31 cellular contexts compared by ENCODE assay signal in genomic region chr2:66607152-66607551, GRCh38.
"Had no signal": no experiment of that assay in that cellular context is flagged by ENCODE, and none has a peak within 500 bp of the region (broad histone marks: within the 10 kb centered on the region; RNA-seq: fewer than 3 reads in every experiment).

No MANE protein-coding gene starts in this region.

- H3K27ac ChIP-seq: body of pancreas, coronary artery, dorsolateral prefrontal cortex, gastroesophageal sphincter, hepatocyte, left ventricle myocardium inferior, neural progenitor cell, parathyroid adenoma, psoas muscle, stomach, thyroid gland, upper lobe of left lung had no signal

- H3K4me2 ChIP-seq: hepatocyte, neural progenitor cell, smooth muscle cell had no signal

- H3K4me3 ChIP-seq: body of pancreas, coronary artery, dorsolateral prefrontal cortex, gastroesophageal sphincter, hepatocyte, left ventricle myocardium inferior, lung, neural progenitor cell, psoas muscle, smooth muscle cell, stomach, thyroid gland, upper lobe of left lung had no signal

- H3K27me3 ChIP-seq: body of pancreas, dorsolateral prefrontal cortex, gastroesophageal sphincter, hepatocyte, neural progenitor cell, stomach, thyroid gland, upper lobe of left lung had no signal

- H2AFZ ChIP-seq: hepatocyte, neural progenitor cell, parathyroid adenoma had no signal

- ATAC-seq: activated CD4-positive, alpha-beta T cell treated with anti-CD3 and anti-CD28 coated beads for 36 hours; activated T-cell treated with anti-CD3 and anti-CD28 coated beads, Interleukin-2, amount 50 U/mL, for 72 hours; body of pancreas; gastroesophageal sphincter; natural killer cell; psoas muscle; stimulated activated memory B cell treated with anti-CD40 and anti-IgM and Interleukin-4, amounts not matched to agents 10 μg/mL and 1 μg/mL and 100 μg/mL, for 72 hours had no signal

- H3K9ac ChIP-seq: neural progenitor cell, parathyroid adenoma had no signal

- H3K79me2 ChIP-seq: hepatocyte, parathyroid adenoma had no signal

- H3K36me3 ChIP-seq: gastroesophageal sphincter, left ventricle myocardium inferior, neural progenitor cell, stomach, thyroid gland, upper lobe of left lung had no signal

- H3K27ac Mint-ChIP-seq: activated CD4-positive, alpha-beta T cell treated with anti-CD3 and anti-CD28 coated beads for 36 hours; activated naive CD8-positive, alpha-beta T cell; activated T-cell treated with anti-CD3 and anti-CD28 coated beads, Interleukin-2, amount 50 U/mL, for 72 hours; natural killer cell; neural progenitor cell; stimulated activated memory B cell treated with anti-CD40 and anti-IgM and Interleukin-4, amounts not matched to agents 10 μg/mL and 1 μg/mL and 100 μg/mL, for 72 hours had no signal

- H3K4me3 Mint-ChIP-seq: activated CD4-positive, alpha-beta T cell treated with anti-CD3 and anti-CD28 coated beads for 36 hours; activated naive CD8-positive, alpha-beta T cell; activated T-cell treated with anti-CD3 and anti-CD28 coated beads, Interleukin-2, amount 50 U/mL, for 72 hours; natural killer cell; neural progenitor cell; stimulated activated memory B cell treated with anti-CD40 and anti-IgM and Interleukin-4, amounts not matched to agents 10 μg/mL and 1 μg/mL and 100 μg/mL, for 72 hours had no signal

- H3K9me3 ChIP-seq: body of pancreas, gastroesophageal sphincter, psoas muscle, stomach, thyroid gland, upper lobe of left lung had no signal

- DNase-seq: activated CD4-positive, alpha-beta T cell treated with anti-CD3 and anti-CD28 coated beads for 36 hours; activated CD4-positive, CD25-positive, alpha-beta regulatory T cell; activated naive CD4-positive, alpha-beta T cell treated with Interleukin-2 at 50 U/mL for 16 hours; activated T-cell treated with anti-CD3 and anti-CD28 coated beads for 4 hours; activated T-cell treated with anti-CD3 and anti-CD28 coated beads, Interleukin-2, amount 50 U/mL, for 72 hours; body of pancreas; dorsolateral prefrontal cortex; effector memory CD4-positive, alpha-beta T cell; erythroblast; islet precursor cell; left ventricle myocardium inferior; mesendoderm; natural killer cell; occipital lobe; psoas muscle; stimulated activated CD4-positive, alpha-beta T cell treated with anti-CD3 and anti-CD28 coated beads, Interleukin-1b, Interleukin-23, amount 100 ng/mL, for 48 hours; stimulated activated CD4-positive, alpha-beta T cell treated with anti-CD3 and anti-CD28 coated beads, Interleukin-4, amount 100 ng/mL, for 4 hours; stimulated activated CD8-positive, alpha-beta memory T cell treated with anti-CD3 and anti-CD28 coated beads, Interleukin-4, amount 100 ng/mL, for 48 hours; stomach; T1000; upper lobe of left lung had no signal

- H3K9me3 Mint-ChIP-seq: natural killer cell had no signal

- H3K27me3 Mint-ChIP-seq: activated CD4-positive, alpha-beta T cell treated with anti-CD3 and anti-CD28 coated beads for 36 hours; activated naive CD8-positive, alpha-beta T cell; stimulated activated memory B cell treated with anti-CD40 and anti-IgM and Interleukin-4, amounts not matched to agents 10 μg/mL and 1 μg/mL and 100 μg/mL, for 72 hours had no signal

- H3K36me3 Mint-ChIP-seq: activated naive CD8-positive, alpha-beta T cell; natural killer cell; neural progenitor cell; stimulated activated memory B cell treated with anti-CD40 and anti-IgM and Interleukin-4, amounts not matched to agents 10 μg/mL and 1 μg/mL and 100 μg/mL, for 72 hours had no signal

- H3K4me1 Mint-ChIP-seq: activated CD4-positive, alpha-beta T cell treated with anti-CD3 and anti-CD28 coated beads for 36 hours; natural killer cell; stimulated activated memory B cell treated with anti-CD40 and anti-IgM and Interleukin-4, amounts not matched to agents 10 μg/mL and 1 μg/mL and 100 μg/mL, for 72 hours had no signal

- H3K4me1 ChIP-seq: body of pancreas, left ventricle myocardium inferior, parathyroid adenoma, psoas muscle, stomach, thyroid gland, upper lobe of left lung had no signal
